8 cellular contexts compared by ENCODE assay signal in genomic region chr3:49930241-49930690, GRCh38. TPM values are rescaled to one million over a fixed set of nuclear protein-coding genes. Genes with fewer than 3 reads are reported as not detected.
DNase-seq lines count a peak whose midpoint lies in the region; ATAC-seq and TF ChIP-seq lines count a peak whose summit lies in the region.

No MANE protein-coding gene starts in this region.

- no peaks in the 10 kb centered on the region for H3K9me3 Mint-ChIP-seq in activated CD4-positive, alpha-beta memory T cell treated with anti-CD3 and anti-CD28 coated beads, Interleukin-2, amount 10 ng/mL, durations not matched to agents 7 days and 5 days

- no peaks in the 10 kb centered on the region for H3K36me3 ChIP-seq in HAP-1 (replicated peaks)
- H3K36me3 ChIP-seq in right atrium auricular region = no peaks in the 10 kb centered on the region
- no peaks in the 10 kb centered on the region for H3K36me3 ChIP-seq in skeletal muscle satellite cell (ENCODE audit: insufficient read depth, low read length)

- no peak for TF ChIP-seq CTCF in right atrium auricular region (IDR thresholded peaks at IDR 0.05)

- DNase-seq in HAP-1 (ENCODE audit: low spot score in 2 of 2) = peak in 1 of 2 experiments; percentile 29
- DNase-seq in activated CD4-positive, alpha-beta memory T cell treated with anti-CD3 and anti-CD28 coated beads, Interleukin-2, amount 10 ng/mL, durations not matched to agents 7 days and 5 days = no peak
- no peak for DNase-seq in right atrium auricular region (ENCODE audit: low spot score)
- DNase-seq in activated gamma-delta T cell treated with Interleukin-2 at 50 U/mL for 16 hours = no peak
- DNase-seq in NCI-H526 treated with DMSO at 0.1 percent for 48 hours (lab: John Stamatoyannopoulos, UW) = no peak

- peak overlapping the region; percentile 69 for H3K27ac Mint-ChIP-seq in activated CD4-positive, alpha-beta memory T cell treated with anti-CD3 and anti-CD28 coated beads, Interleukin-2, amount 10 ng/mL, durations not matched to agents 7 days and 5 days

- peak overlapping the region; percentile 86 to 89 for H3K27ac ChIP-seq in right atrium auricular region

- H3K4me3 Mint-ChIP-seq in activated CD4-positive, alpha-beta memory T cell treated with anti-CD3 and anti-CD28 coated beads, Interleukin-2, amount 10 ng/mL, durations not matched to agents 7 days and 5 days = peak overlapping the region; percentile 77

- peaks cover 24% of the 10 kb centered on the region for H3K4me1 Mint-ChIP-seq in activated CD4-positive, alpha-beta memory T cell treated with anti-CD3 and anti-CD28 coated beads, Interleukin-2, amount 10 ng/mL, durations not matched to agents 7 days and 5 days

- no peaks in the 10 kb centered on the region for H3K36me3 Mint-ChIP-seq in activated CD4-positive, alpha-beta memory T cell treated with anti-CD3 and anti-CD28 coated beads, Interleukin-2, amount 10 ng/mL, durations not matched to agents 7 days and 5 days (ENCODE audit: low read depth)

- H3K4me1 ChIP-seq in HAP-1 (peaks cover 17% of the 10 kb centered on the region), right atrium auricular region (peaks cover 0 to 26% of the 10 kb centered on the region in 2 donors), skeletal muscle satellite cell (ENCODE audit: control insufficient read depth, insufficient read depth, low read length) (peaks cover 20% of the 10 kb centered on the region)

- in situ Hi-C loops in HAP-1 (cut with MboI; ENCODE audit: low sequenced_read_pairs) = no loop called here

- H3K9me3 ChIP-seq in HAP-1 = no peaks in the 10 kb centered on the region
- no peaks in the 10 kb centered on the region for H3K9me3 ChIP-seq in right atrium auricular region
- no peaks in the 10 kb centered on the region for H3K9me3 ChIP-seq in skeletal muscle satellite cell (replicated peaks; ENCODE audit: low read length)

- POLR2A ChIA-PET in activated CD4-positive, alpha-beta memory T cell treated with anti-CD3 and anti-CD28 coated beads, Interleukin-2, amount 10 ng/mL, durations not matched to agents 7 days and 5 days (lab: Charles Lee) = interaction anchor here (1.0 to 2.0 kb wide), 6 partner anchors 10 to 368 kb away, joined by 3 to 40 read pairs (median 3); partner anchors contain the start of gene RBM6

- no peaks in the 10 kb centered on the region for H3K27me3 ChIP-seq in HAP-1 (ENCODE audit: low read depth)
- H3K27me3 ChIP-seq in right atrium auricular region = no peaks in the 10 kb centered on the region
- no peaks in the 10 kb centered on the region for H3K27me3 ChIP-seq in skeletal muscle satellite cell (ENCODE audit: control insufficient read depth, insufficient read depth, low read length)

- peak overlapping the region; percentile 47 for H3K4me3 ChIP-seq in HAP-1
- H3K4me3 ChIP-seq in right atrium auricular region = peak overlapping the region; percentile 59 to 82
- peak overlapping the region; percentile 93 for H3K4me3 ChIP-seq in skeletal muscle satellite cell (ENCODE audit: low read length)

- H3K4me2 ChIP-seq in skeletal muscle satellite cell (ENCODE audit: low read length) = peak overlapping the region; percentile 100

- ATAC-seq in HG03280 (IDR thresholded peaks at IDR 0.05; ENCODE audit: unreplicated experiment) (no peak), HG02938 (IDR thresholded peaks at IDR 0.05; ENCODE audit: unreplicated experiment) (no peak)

- no peaks in the 10 kb centered on the region for H3K27me3 Mint-ChIP-seq in activated CD4-positive, alpha-beta memory T cell treated with anti-CD3 and anti-CD28 coated beads, Interleukin-2, amount 10 ng/mL, durations not matched to agents 7 days and 5 days

- H3K9ac ChIP-seq in skeletal muscle satellite cell (ENCODE audit: low read depth, low read length) = peak overlapping the region; percentile 84

- CTCF ChIA-PET in activated CD4-positive, alpha-beta memory T cell treated with anti-CD3 and anti-CD28 coated beads, Interleukin-2, amount 10 ng/mL, durations not matched to agents 7 days and 5 days (lab: Charles Lee) = interaction anchor here (1.6 to 2.5 kb wide), 2 partner anchors 10 to 25 kb away, joined by 5 to 18 read pairs; partner anchors contain the start of gene RBM6

RNA-seq across cellular contexts. Expression of gene MON1A, which starts 0.7 kb away (rescaled TPM):
- 10 to 100 TPM in 1 of 2 experiments, 1 to 10 TPM in 1; 9.7 to 10.3 TPM for total RNA-seq in activated CD4-positive, alpha-beta memory T cell treated with anti-CD3 and anti-CD28 coated beads, Interleukin-2, amount 10 ng/mL, durations not matched to agents 7 days and 5 days
- total RNA-seq in right atrium auricular region = 1 to 10 TPM; 8.4 to 9.4 TPM
- 13.7 and 15.5 TPM in 2 replicates for total RNA-seq in skeletal muscle satellite cell (2012; rRNA removed)

RNA-seq across cellular contexts. Expression of gene RBM6, which starts 9.7 kb away (rescaled TPM):
- 10 to 100 TPM; 88.0 to 90.3 TPM for total RNA-seq in activated CD4-positive, alpha-beta memory T cell treated with anti-CD3 and anti-CD28 coated beads, Interleukin-2, amount 10 ng/mL, durations not matched to agents 7 days and 5 days
- 10 to 100 TPM; 34.6 to 38.0 TPM for total RNA-seq in right atrium auricular region
- 29.5 and 36.8 TPM in 2 replicates for total RNA-seq in skeletal muscle satellite cell (2012; rRNA removed)

RNA-seq across cellular contexts. Expression of gene MST1R, which starts 26.6 kb away (rescaled TPM):
- 1 to 10 TPM; 1.5 to 2.6 TPM for total RNA-seq in activated CD4-positive, alpha-beta memory T cell treated with anti-CD3 and anti-CD28 coated beads, Interleukin-2, amount 10 ng/mL, durations not matched to agents 7 days and 5 days
- total RNA-seq in right atrium auricular region = 1 to 10 TPM; 1.2 to 4.2 TPM
- total RNA-seq in skeletal muscle satellite cell (2012; rRNA removed) = 0.22 and 0.76 TPM in 2 replicates
